ENCODE assay signal across 14 cellular contexts in genomic region chr16:50276128-50276444, GRCh38. TPM values are rescaled to one million over a fixed set of nuclear protein-coding genes. Genes with fewer than 3 reads are reported as not detected.
A peak's percentile ranks its signal among the peaks of the same experiment; 100 is the strongest.
DNase-seq lines count a peak whose midpoint lies in the region; ATAC-seq and TF ChIP-seq lines count a peak whose summit lies in the region.
"Had no signal": no experiment of that assay in that cellular context is flagged by ENCODE, and none has a peak within 500 bp of the region (broad histone marks: within the 10 kb centered on the region; RNA-seq: fewer than 3 reads in every experiment).

No MANE protein-coding gene starts in this region.

- no peaks in the 10 kb centered on the region for H3K9me3 ChIP-seq in DOHH2 (ENCODE audit: control insufficient read depth, insufficient read depth, low read length)
- H3K9me3 ChIP-seq: gastroesophageal sphincter, pancreas had no signal

- peaks cover 92% of the 10 kb centered on the region for H3K4me1 Mint-ChIP-seq in activated CD4-positive, alpha-beta T cell treated with anti-CD3 and anti-CD28 coated beads for 36 hours
- peaks cover 72% of the 10 kb centered on the region for H3K4me1 Mint-ChIP-seq in activated T-helper 2 cell treated with anti-CD3 and anti-CD28 coated beads, Interferon-gamma antibody, Interleukin-2, Interleukin-4, amounts not matched to agents 10 μg/mL and 5 μg/mL and 100 μg/mL, durations not matched to agents 14 hours and 24 hours and 36 hours (ENCODE audit: low read depth)
- peaks cover 84 to 86% of the 10 kb centered on the region in 2 donors for H3K4me1 Mint-ChIP-seq in natural killer cell
- no peaks in the 10 kb centered on the region for H3K4me1 Mint-ChIP-seq in HFFc6 (ENCODE audit: low read depth)

- H3K27ac Mint-ChIP-seq in activated CD4-positive, alpha-beta T cell treated with anti-CD3 and anti-CD28 coated beads for 36 hours: peak overlapping the region; percentile 63
- peak overlapping the region; percentile 58 for H3K27ac Mint-ChIP-seq in activated T-helper 2 cell treated with anti-CD3 and anti-CD28 coated beads, Interferon-gamma antibody, Interleukin-2, Interleukin-4, amounts not matched to agents 10 μg/mL and 5 μg/mL and 100 μg/mL, durations not matched to agents 14 hours and 24 hours and 36 hours
- H3K27ac Mint-ChIP-seq in natural killer cell: peak overlapping the region; percentile 91 to 99
- H3K27ac Mint-ChIP-seq in HFFc6: no peak overlapping the region
- H3K27ac Mint-ChIP-seq: H9 had no signal

- H3K9me3 Mint-ChIP-seq in activated CD4-positive, alpha-beta T cell treated with anti-CD3 and anti-CD28 coated beads for 36 hours (ENCODE audit: low read depth): no peaks in the 10 kb centered on the region
- H3K9me3 Mint-ChIP-seq in activated T-helper 2 cell treated with anti-CD3 and anti-CD28 coated beads, Interferon-gamma antibody, Interleukin-2, Interleukin-4, amounts not matched to agents 10 μg/mL and 5 μg/mL and 100 μg/mL, durations not matched to agents 14 hours and 24 hours and 36 hours: no peaks in the 10 kb centered on the region
- H3K9me3 Mint-ChIP-seq in natural killer cell (peaks cover 0 to 4% of the 10 kb centered on the region in 2 donors), HFFc6 (peaks cover 4% of the 10 kb centered on the region)

- no peak overlapping the region for H3K4me3 Mint-ChIP-seq in activated CD4-positive, alpha-beta T cell treated with anti-CD3 and anti-CD28 coated beads for 36 hours
- no peak overlapping the region for H3K4me3 Mint-ChIP-seq in activated T-helper 2 cell treated with anti-CD3 and anti-CD28 coated beads, Interferon-gamma antibody, Interleukin-2, Interleukin-4, amounts not matched to agents 10 μg/mL and 5 μg/mL and 100 μg/mL, durations not matched to agents 14 hours and 24 hours and 36 hours (ENCODE audit: low read depth)
- H3K4me3 Mint-ChIP-seq in natural killer cell (peak overlapping the region; percentile 90), HFFc6 (no peak overlapping the region)
- H3K4me3 Mint-ChIP-seq: H9 had no signal

- no peak for ATAC-seq in activated CD4-positive, alpha-beta T cell treated with anti-CD3 and anti-CD28 coated beads for 36 hours
- ATAC-seq in natural killer cell (no peak), HG03469 (IDR thresholded peaks at IDR 0.05; ENCODE audit: unreplicated experiment) (no peak)
- ATAC-seq: gastroesophageal sphincter, pancreas had no signal

- H3K27ac ChIP-seq in DOHH2 (ENCODE audit: low read depth, low read length): peak overlapping the region; percentile 77
- H3K27ac ChIP-seq: epithelial cell of prostate, pancreas had no signal

- peak overlapping the region; percentile 83 for H3K4me2 ChIP-seq in DOHH2 (ENCODE audit: low read length)

- peak overlapping the region; percentile 83 for H3K4me3 ChIP-seq in DOHH2 (ENCODE audit: low read length)
- H3K4me3 ChIP-seq: pancreas had no signal

- H3K27me3 Mint-ChIP-seq in activated CD4-positive, alpha-beta T cell treated with anti-CD3 and anti-CD28 coated beads for 36 hours: no peaks in the 10 kb centered on the region
- no peaks in the 10 kb centered on the region for H3K27me3 Mint-ChIP-seq in activated T-helper 2 cell treated with anti-CD3 and anti-CD28 coated beads, Interferon-gamma antibody, Interleukin-2, Interleukin-4, amounts not matched to agents 10 μg/mL and 5 μg/mL and 100 μg/mL, durations not matched to agents 14 hours and 24 hours and 36 hours (ENCODE audit: low read depth)
- H3K27me3 Mint-ChIP-seq in natural killer cell (ENCODE audit: low read depth in 2 of 2) (no peaks in the 10 kb centered on the region), HFFc6 (ENCODE audit: insufficient read depth) (peaks cover 1% of the 10 kb centered on the region; the same call in 1 of the 2 replicates)

- POLR2A ChIA-PET in activated CD4-positive, alpha-beta T cell treated with anti-CD3 and anti-CD28 coated beads for 36 hours (lab: Charles Lee): interaction anchor here (3.1 kb wide), 1 partner anchor 12 kb away, joined by 11 read pairs; no protein-coding TSS in a partner anchor

- H3K79me2 ChIP-seq in DOHH2 (ENCODE audit: control insufficient read depth, low read length): peaks cover 43% of the 10 kb centered on the region

- TF ChIP-seq CTCF in DOHH2 (IDR thresholded peaks at IDR 0.05; ENCODE audit: low read depth, low read length, poor library complexity, severe bottlenecking) (no peak), natural killer cell (IDR thresholded peaks at IDR 0.05) (no peak), HFFc6 (IDR thresholded peaks at IDR 0.05) (no peak)

- H3K36me3 Mint-ChIP-seq in activated CD4-positive, alpha-beta T cell treated with anti-CD3 and anti-CD28 coated beads for 36 hours (ENCODE audit: low read depth): peaks cover 37% of the 10 kb centered on the region
- peaks cover 56% of the 10 kb centered on the region for H3K36me3 Mint-ChIP-seq in activated T-helper 2 cell treated with anti-CD3 and anti-CD28 coated beads, Interferon-gamma antibody, Interleukin-2, Interleukin-4, amounts not matched to agents 10 μg/mL and 5 μg/mL and 100 μg/mL, durations not matched to agents 14 hours and 24 hours and 36 hours (ENCODE audit: low read depth)
- H3K36me3 Mint-ChIP-seq in natural killer cell (peaks cover 7% of the 10 kb centered on the region), HFFc6 (ENCODE audit: low read depth) (peaks cover 18% of the 10 kb centered on the region)

- peaks cover 20% of the 10 kb centered on the region; the same call in 1 of the 2 replicates for H3F3A ChIP-seq in DOHH2 (ENCODE audit: control insufficient read depth, insufficient read depth)

- no peaks in the 10 kb centered on the region for H3K36me3 ChIP-seq in DOHH2 (ENCODE audit: control insufficient read depth, low read length)
- H3K36me3 ChIP-seq: gastroesophageal sphincter, pancreas had no signal

- no peaks in the 10 kb centered on the region for H3K9me2 ChIP-seq in DOHH2 (replicated peaks; ENCODE audit: control insufficient read depth, low read length)

- peaks cover 73% of the 10 kb centered on the region for H3K4me1 ChIP-seq in DOHH2 (ENCODE audit: control insufficient read depth, low read length)
- H3K4me1 ChIP-seq: pancreas had no signal

- CTCF ChIA-PET in activated CD4-positive, alpha-beta T cell treated with anti-CD3 and anti-CD28 coated beads for 36 hours (lab: Charles Lee): interaction anchor here (0.7 to 2.6 kb wide), 3 partner anchors 11 to 89 kb away, joined by 3 to 13 read pairs (median 5); partner anchors contain the start of gene ADCY7

- no peaks in the 10 kb centered on the region for H4K20me1 ChIP-seq in DOHH2 (ENCODE audit: control insufficient read depth, insufficient read depth, low read depth, low read length)

- intact Hi-C loops in activated CD4-positive, alpha-beta T cell treated with anti-CD3 and anti-CD28 coated beads for 36 hours (cut with DNase I, micrococcal nuclease): loop anchor here (1.0 to 5.0 kb wide), 5 partner anchors 9 to 491 kb away; partner anchors contain the start of gene CYLD (in 2 of the 2)
- intact Hi-C loops in activated T-helper 2 cell treated with anti-CD3 and anti-CD28 coated beads, Interferon-gamma antibody, Interleukin-2, Interleukin-4, amounts not matched to agents 10 μg/mL and 5 μg/mL and 100 μg/mL, durations not matched to agents 14 hours and 24 hours and 36 hours (cut with micrococcal nuclease): loop anchor here (5.0 kb wide), 1 partner anchor 124 kb away; the partner anchor contains the start of gene TENT4B
- intact Hi-C loops in natural killer cell (cut with micrococcal nuclease): no loop called here

- no peaks in the 10 kb centered on the region for H3K27me3 ChIP-seq in DOHH2 (ENCODE audit: control insufficient read depth, low read length)
- H3K27me3 ChIP-seq: gastroesophageal sphincter, pancreas had no signal

- no peak for DNase-seq in activated CD4-positive, alpha-beta T cell treated with anti-CD3 and anti-CD28 coated beads for 36 hours
- DNase-seq in activated CD4-positive, alpha-beta T cell treated with anti-CD3 and anti-CD28 coated beads for 4 hours: no peak
- DNase-seq in activated T-helper 2 cell treated with anti-CD3 and anti-CD28 coated beads, Interferon-gamma antibody, Interleukin-2, Interleukin-4, amounts not matched to agents 10 μg/mL and 5 μg/mL and 100 μg/mL, durations not matched to agents 14 hours and 24 hours and 36 hours (ENCODE audit: low spot score): no peak
- DNase-seq in natural killer cell: no peak
- DNase-seq in stimulated activated CD4-positive, alpha-beta T cell treated with anti-CD3 and anti-CD28 coated beads, Interleukin-12 subunit alpha, Interleukin-12 subunit beta, amount 100 ng/mL, for 4 hours: no peak
- DNase-seq in HFFc6: no peak
- DNase-seq: H9, NCI-H1048, NCI-H2171 had no signal

RNA-seq across cellular contexts. Expression of gene ADCY7, which starts 9.7 kb away (rescaled TPM):
- total RNA-seq in activated CD4-positive, alpha-beta T cell treated with anti-CD3 and anti-CD28 coated beads for 36 hours: 10 to 100 TPM; 51.8 to 85.3 TPM
- 78.7 and 89.5 TPM in 2 replicates for total RNA-seq in activated T-helper 2 cell treated with anti-CD3 and anti-CD28 coated beads, Interferon-gamma antibody, Interleukin-2, Interleukin-4, amounts not matched to agents 10 μg/mL and 5 μg/mL and 100 μg/mL, durations not matched to agents 14 hours and 24 hours and 36 hours
- total RNA-seq in natural killer cell: 100 to 1,000 TPM; 479 to 591 (median 512) TPM
- 10 to 100 TPM; 32.7 to 48.1 (median 41.9) TPM for total RNA-seq in HFFc6 (2021; fragmentation: NEBNext Ultra II Directional; extraction: Animal tissue kit (Norgen Biotek cat#: 25700))
